In the genomic region with DNA sequence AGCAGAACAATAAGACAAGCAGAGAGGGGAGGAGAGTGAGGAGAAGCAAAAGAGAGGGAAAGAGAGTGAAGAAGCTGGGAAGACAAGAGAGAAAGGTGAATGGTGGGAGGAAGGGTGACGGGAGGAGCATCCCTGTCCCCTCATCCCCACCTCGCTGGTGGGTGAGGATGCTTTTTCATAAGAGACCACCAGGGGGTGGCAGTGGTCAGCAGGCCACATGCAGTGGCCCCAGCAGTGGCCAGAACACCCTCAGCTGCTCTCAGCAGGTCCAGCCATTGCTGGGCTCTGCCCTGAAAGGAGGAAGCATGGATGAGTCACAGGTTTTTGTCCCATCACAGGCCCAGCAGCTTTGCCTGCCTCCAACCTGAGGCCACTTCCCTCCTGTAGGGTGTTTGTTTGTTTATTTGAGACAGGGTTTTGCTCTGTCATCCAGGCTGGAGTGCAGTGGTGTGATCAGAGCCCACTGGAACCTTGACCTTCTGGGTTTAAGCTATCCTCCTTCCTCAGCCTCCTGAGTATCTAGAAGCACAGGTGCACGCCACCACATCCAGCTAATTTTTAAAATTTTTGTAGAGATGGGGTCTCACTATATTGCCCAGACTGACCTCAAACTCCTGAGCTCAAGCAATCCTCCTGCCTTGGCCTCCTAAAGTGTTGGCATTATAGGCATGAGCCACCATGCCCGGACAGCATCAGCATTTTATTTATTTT, we compare ENCODE assay signal across 1 cellular context.
TF ChIP-seq lines count a peak whose summit lies in the region.

No MANE protein-coding gene starts in this region.

TF ChIP-seq in HepG2, 621 proteins besides CTCF, POLR2A, EP300 and RAD21 (continued from another document):
- TF ChIP-seq MBD4 (IDR thresholded peaks at IDR 0.05; ENCODE audit: borderline replicate concordance, low read length): no peak
- TF ChIP-seq, protein P1, sequence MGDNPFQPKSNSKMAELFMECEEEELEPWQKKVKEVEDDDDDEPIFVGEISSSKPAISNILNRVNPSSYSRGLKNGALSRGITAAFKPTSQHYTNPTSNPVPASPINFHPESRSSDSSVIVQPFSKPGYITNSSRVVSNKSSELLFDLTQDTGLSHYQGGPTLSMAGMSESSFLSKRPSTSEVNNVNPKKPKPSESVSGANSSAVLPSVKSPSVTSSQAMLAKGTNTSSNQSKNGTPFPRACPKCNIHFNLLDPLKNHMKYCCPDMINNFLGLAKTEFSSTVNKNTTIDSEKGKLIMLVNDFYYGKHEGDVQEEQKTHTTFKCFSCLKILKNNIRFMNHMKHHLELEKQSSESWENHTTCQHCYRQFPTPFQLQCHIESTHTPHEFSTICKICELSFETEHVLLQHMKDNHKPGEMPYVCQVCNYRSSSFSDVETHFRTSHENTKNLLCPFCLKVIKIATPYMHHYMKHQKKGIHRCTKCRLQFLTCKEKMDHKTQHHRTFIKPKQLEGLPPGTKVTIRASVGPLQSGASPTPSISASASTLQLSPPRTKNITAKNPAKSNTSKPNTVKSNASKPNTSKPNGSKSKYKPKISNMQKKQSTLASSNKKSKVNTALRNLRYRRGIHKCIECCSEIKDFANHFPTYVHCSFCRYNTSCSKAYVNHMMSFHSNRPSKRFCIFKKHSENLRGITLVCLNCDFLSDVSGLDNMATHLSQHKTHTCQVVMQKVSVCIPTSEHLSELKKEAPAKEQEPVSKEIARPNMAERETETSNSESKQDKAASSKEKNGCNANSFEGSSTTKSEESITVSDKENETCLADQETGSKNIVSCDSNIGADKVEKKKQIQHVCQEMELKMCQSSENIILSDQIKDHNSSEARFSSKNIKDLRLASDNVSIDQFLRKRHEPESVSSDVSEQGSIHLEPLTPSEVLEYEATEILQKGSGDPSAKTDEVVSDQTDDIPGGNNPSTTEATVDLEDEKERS (CRISPR knock-in tag; IDR thresholded peaks at IDR 0.05): peak; percentile 49; the same call in 1 of the 2 replicates
- peak; percentile 93 for TF ChIP-seq ELF3 (CRISPR knock-in tag; IDR thresholded peaks at IDR 0.05)
- peak; percentile 63 for TF ChIP-seq GABPB1 (CRISPR knock-in tag; IDR thresholded peaks at IDR 0.05)
- 0 out of 2 replicates have a peak, but pooled peaks have one; percentile 61 for TF ChIP-seq RELA (CRISPR knock-in tag; IDR thresholded peaks at IDR 0.05)
- TF ChIP-seq KDM1A (CRISPR knock-in tag; IDR thresholded peaks at IDR 0.05): 0 out of 2 replicates have a peak, but pooled peaks have one; percentile 47
- TF ChIP-seq ZFP36L1 (CRISPR knock-in tag; IDR thresholded peaks at IDR 0.05): 0 out of 2 replicates have a peak, but pooled peaks have one; percentile 21
- TF ChIP-seq KLF16 (CRISPR knock-in tag; IDR thresholded peaks at IDR 0.05): peak in 1 of 2 experiments; percentile 70; a peak in 2 of 4 replicates
- TF ChIP-seq RARA (CRISPR knock-in tag; IDR thresholded peaks at IDR 0.05): peak; percentile 65
- TF ChIP-seq ZNF850 (CRISPR knock-in tag; conservative IDR thresholded peaks at IDR 0.05): no peak
- TF ChIP-seq CREB1 (IDR thresholded peaks at IDR 0.05): peak; percentile 40; the same call in 1 of the 2 replicates
- TF ChIP-seq CREB1 (CRISPR knock-in tag; IDR thresholded peaks at IDR 0.05): no peak
- TF ChIP-seq SMAD3 (CRISPR knock-in tag; IDR thresholded peaks at IDR 0.05): no peak; the same call in 1 of the 2 replicates
- TF ChIP-seq, protein P2, sequence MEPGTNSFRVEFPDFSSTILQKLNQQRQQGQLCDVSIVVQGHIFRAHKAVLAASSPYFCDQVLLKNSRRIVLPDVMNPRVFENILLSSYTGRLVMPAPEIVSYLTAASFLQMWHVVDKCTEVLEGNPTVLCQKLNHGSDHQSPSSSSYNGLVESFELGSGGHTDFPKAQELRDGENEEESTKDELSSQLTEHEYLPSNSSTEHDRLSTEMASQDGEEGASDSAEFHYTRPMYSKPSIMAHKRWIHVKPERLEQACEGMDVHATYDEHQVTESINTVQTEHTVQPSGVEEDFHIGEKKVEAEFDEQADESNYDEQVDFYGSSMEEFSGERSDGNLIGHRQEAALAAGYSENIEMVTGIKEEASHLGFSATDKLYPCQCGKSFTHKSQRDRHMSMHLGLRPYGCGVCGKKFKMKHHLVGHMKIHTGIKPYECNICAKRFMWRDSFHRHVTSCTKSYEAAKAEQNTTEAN (CRISPR knock-in tag; conservative IDR thresholded peaks at IDR 0.05): no peak
- no peak for TF ChIP-seq SP1 (IDR thresholded peaks at IDR 0.05)
- 0 out of 2 replicates have a peak, but pooled peaks have one; percentile 37 for TF ChIP-seq SP1 (CRISPR knock-in tag; IDR thresholded peaks at IDR 0.05)
- TF ChIP-seq ZNF605 (CRISPR knock-in tag; IDR thresholded peaks at IDR 0.05): 0 out of 2 replicates have a peak, but pooled peaks have one; percentile 62
- TF ChIP-seq, protein P3, sequence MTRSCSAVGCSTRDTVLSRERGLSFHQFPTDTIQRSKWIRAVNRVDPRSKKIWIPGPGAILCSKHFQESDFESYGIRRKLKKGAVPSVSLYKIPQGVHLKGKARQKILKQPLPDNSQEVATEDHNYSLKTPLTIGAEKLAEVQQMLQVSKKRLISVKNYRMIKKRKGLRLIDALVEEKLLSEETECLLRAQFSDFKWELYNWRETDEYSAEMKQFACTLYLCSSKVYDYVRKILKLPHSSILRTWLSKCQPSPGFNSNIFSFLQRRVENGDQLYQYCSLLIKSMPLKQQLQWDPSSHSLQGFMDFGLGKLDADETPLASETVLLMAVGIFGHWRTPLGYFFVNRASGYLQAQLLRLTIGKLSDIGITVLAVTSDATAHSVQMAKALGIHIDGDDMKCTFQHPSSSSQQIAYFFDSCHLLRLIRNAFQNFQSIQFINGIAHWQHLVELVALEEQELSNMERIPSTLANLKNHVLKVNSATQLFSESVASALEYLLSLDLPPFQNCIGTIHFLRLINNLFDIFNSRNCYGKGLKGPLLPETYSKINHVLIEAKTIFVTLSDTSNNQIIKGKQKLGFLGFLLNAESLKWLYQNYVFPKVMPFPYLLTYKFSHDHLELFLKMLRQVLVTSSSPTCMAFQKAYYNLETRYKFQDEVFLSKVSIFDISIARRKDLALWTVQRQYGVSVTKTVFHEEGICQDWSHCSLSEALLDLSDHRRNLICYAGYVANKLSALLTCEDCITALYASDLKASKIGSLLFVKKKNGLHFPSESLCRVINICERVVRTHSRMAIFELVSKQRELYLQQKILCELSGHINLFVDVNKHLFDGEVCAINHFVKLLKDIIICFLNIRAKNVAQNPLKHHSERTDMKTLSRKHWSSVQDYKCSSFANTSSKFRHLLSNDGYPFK (CRISPR knock-in tag; IDR thresholded peaks at IDR 0.05; ENCODE audit: borderline replicate concordance): 0 out of 2 replicates have a peak, but pooled peaks have one; percentile 12
- 0 out of 2 replicates have a peak, but pooled peaks have one; percentile 56 for TF ChIP-seq KDM3A (CRISPR knock-in tag; IDR thresholded peaks at IDR 0.05; ENCODE audit: low read depth)
- TF ChIP-seq, protein P4, sequence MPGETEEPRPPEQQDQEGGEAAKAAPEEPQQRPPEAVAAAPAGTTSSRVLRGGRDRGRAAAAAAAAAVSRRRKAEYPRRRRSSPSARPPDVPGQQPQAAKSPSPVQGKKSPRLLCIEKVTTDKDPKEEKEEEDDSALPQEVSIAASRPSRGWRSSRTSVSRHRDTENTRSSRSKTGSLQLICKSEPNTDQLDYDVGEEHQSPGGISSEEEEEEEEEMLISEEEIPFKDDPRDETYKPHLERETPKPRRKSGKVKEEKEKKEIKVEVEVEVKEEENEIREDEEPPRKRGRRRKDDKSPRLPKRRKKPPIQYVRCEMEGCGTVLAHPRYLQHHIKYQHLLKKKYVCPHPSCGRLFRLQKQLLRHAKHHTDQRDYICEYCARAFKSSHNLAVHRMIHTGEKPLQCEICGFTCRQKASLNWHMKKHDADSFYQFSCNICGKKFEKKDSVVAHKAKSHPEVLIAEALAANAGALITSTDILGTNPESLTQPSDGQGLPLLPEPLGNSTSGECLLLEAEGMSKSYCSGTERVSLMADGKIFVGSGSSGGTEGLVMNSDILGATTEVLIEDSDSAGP (CRISPR knock-in tag; IDR thresholded peaks at IDR 0.05; ENCODE audit: borderline replicate concordance): peak; percentile 41; the same call in 1 of the 2 replicates
